Comparison of ENCODE assay signal across 9 cellular contexts in genomic region chr3:38084019-38084968, GRCh38. TPM values are rescaled to one million over a fixed set of nuclear protein-coding genes. Genes with fewer than 3 reads are reported as not detected.
DNase-seq lines count a peak whose midpoint lies in the region; ATAC-seq, FAIRE-seq and TF ChIP-seq lines count a peak whose summit lies in the region.
"Had no signal": no experiment of that assay in that cellular context is flagged by ENCODE, and none has a peak within 500 bp of the region (broad histone marks: within the 10 kb centered on the region; RNA-seq: fewer than 3 reads in every experiment).

No MANE protein-coding gene starts in this region.

- H3K9me3 Mint-ChIP-seq in Caco-2 (ENCODE audit: unreplicated experiment) (peaks cover 21% of the 10 kb centered on the region), naive B cell (peaks cover 8 to 22% (median 14%) of the 10 kb centered on the region in 7 donors), H9 (peaks cover 31 to 35% of the 10 kb centered on the region in 2 experiments)

- H3K9me1 ChIP-seq in K562 (ENCODE audit: control insufficient read depth, insufficient read depth, low read length) = peaks cover 2% of the 10 kb centered on the region

- H3K4me3 Mint-ChIP-seq in Caco-2 (ENCODE audit: unreplicated experiment) (peak overlapping the region; percentile 48), naive B cell (peak overlapping the region in 3 of 8 donors; percentile 19 to 84 (median 45)), H9 (peak overlapping the region in 1 of 2 experiments; percentile 12; a peak in 2 of 5 replicates)

- no peak overlapping the region for H3K18ac ChIP-seq in H9 (ENCODE audit: insufficient read length, low read depth, low read length)

- H3K4me3 ChIP-seq in Caco-2 (ENCODE audit: low read depth, low read length) = no peak overlapping the region
- no peak overlapping the region for H3K4me3 ChIP-seq in K562

- TF ChIP-seq EP300 in K562 (IDR thresholded peaks at IDR 0.05; ENCODE audit: low read length) = no peak

- DNase-seq in Caco-2 = peak; percentile 43 to 75
- peak; percentile 64 for DNase-seq in LoVo (ENCODE audit: low spot score)
- DNase-seq in K562 (ENCODE audit: extremely low read depth in 1 of 4, low spot score in 3 of 4) = peak in 2 of 4 experiments; percentile 35 to 46
- DNase-seq in naive B cell = peak; percentile 31
- DNase-seq in OCI-M1 (lab: John Stamatoyannopoulos, UW) = no peak
- DNase-seq in H9 = no peak
- no peak for DNase-seq in stimulated activated CD4-positive, alpha-beta T cell treated with anti-CD3 and anti-CD28 coated beads, Interleukin-2, amount 100 ng/mL, for 48 hours

- H3K36me3 Mint-ChIP-seq in Caco-2 (ENCODE audit: insufficient read depth, unreplicated experiment) = peaks cover 18% of the 10 kb centered on the region
- peaks cover 0 to 10% of the 10 kb centered on the region in 2 donors for H3K36me3 Mint-ChIP-seq in naive B cell
- peaks cover 13 to 18% (median 18%) of the 10 kb centered on the region in 3 experiments for H3K36me3 Mint-ChIP-seq in H9 (ENCODE audit: insufficient read depth in 1 of 3, low read depth in 3 of 3)

- H3K79me1 ChIP-seq in H9 (ENCODE audit: insufficient read depth, low read depth, low read length, poor library complexity, severe bottlenecking) = no peaks in the 10 kb centered on the region

- 45% methylated on average over 14 of the region's 14 CpGs for WGBS in K562 (ENCODE audit: insufficient coverage, low coverage, missing lambda C conversion rate)
- no CpG with 5 or more reads among the region's 14 CpGs for WGBS in H9 (ENCODE audit: extremely low coverage, insufficient read length, low lambda C conversion rate)

- H3T11ph ChIP-seq in H9 (ENCODE audit: low read length) = no peak overlapping the region

- BruUV-seq in Caco-2 (replicated peaks; lab: Mats Ljungman, UMichigan) = no TSS peak
- BruUV-seq in K562 (replicated peaks; lab: Mats Ljungman, UMichigan) = no TSS peak

- CTCF ChIA-PET in Caco-2 (lab: Charles Lee) (no interaction called here), K562 (lab: Yijun Ruan, JAX; ENCODE audit: low intra/inter-chr PET ratio) (no interaction called here)

- H3K36me3 ChIP-seq in Caco-2 (ENCODE audit: control insufficient read depth, insufficient read depth, low read length) = no peaks in the 10 kb centered on the region
- no peaks in the 10 kb centered on the region for H3K36me3 ChIP-seq in K562 (ENCODE audit: control insufficient read depth, insufficient read depth, low read length)

- H3K9ac ChIP-seq in K562 (ENCODE audit: insufficient read depth in 1 of 2, low read depth in 2 of 2, low read length in 2 of 2) = no peak overlapping the region
- H3K9ac ChIP-seq in H9 (ENCODE audit: extremely low read depth, insufficient read length, low read length) = no peak overlapping the region

- H2AFZ ChIP-seq in K562 (ENCODE audit: low read depth, low read length) (no peak overlapping the region), H9 (ENCODE audit: low read length) (no peak overlapping the region)

- H3K56ac ChIP-seq in H9 (ENCODE audit: insufficient read length, low read depth, low read length) = no peak overlapping the region

- H3K27ac Mint-ChIP-seq in Caco-2 (ENCODE audit: unreplicated experiment) (peak overlapping the region; percentile 83), naive B cell (peak overlapping the region; percentile 18 to 94 (median 84)), H9 (peak overlapping the region in 1 of 3 experiments; percentile 1; a peak in 1 of 7 replicates)

- no peak overlapping the region for H2BK20ac ChIP-seq in H9 (ENCODE audit: low read depth, low read length, poor library complexity, severe bottlenecking)

- ATAC-seq in K562 (peak; percentile 79), naive B cell (ENCODE audit: low read depth in 2 of 2) (peak; percentile 43 to 65), HG02623 (IDR thresholded peaks at IDR 0.05; ENCODE audit: unreplicated experiment) (no peak)

- H2AK5ac ChIP-seq in H9 (ENCODE audit: insufficient read length, low read length) = no peak overlapping the region

- peak; percentile 29 for FAIRE-seq in K562 (lab: Jason Lieb, UNC)

- H2BK120ac ChIP-seq in H9 (ENCODE audit: low read depth, low read length, poor library complexity, severe bottlenecking) = no peak overlapping the region

- H4K5ac ChIP-seq in H9 (ENCODE audit: insufficient read length, low read depth, low read length) = no peak overlapping the region

- TF ChIP-seq RAD21 in K562 (CRISPR knock-in tag; conservative IDR thresholded peaks at IDR 0.05 in 1 of 2, IDR thresholded peaks at IDR 0.05 in 1 of 2) = no peak

- H3K4me1 ChIP-seq in Caco-2 = no peaks in the 10 kb centered on the region
- H3K4me1 ChIP-seq in K562 (replicated peaks in 1 of 2; ENCODE audit: control insufficient read depth in 2 of 2, insufficient read depth in 2 of 2, low read length in 2 of 2) = no peaks in the 10 kb centered on the region
- no peaks in the 10 kb centered on the region for H3K4me1 ChIP-seq in H9 (ENCODE audit: insufficient read depth, low read length)

- H2BK12ac ChIP-seq in H9 (ENCODE audit: insufficient read length, low read depth, low read length) = no peak overlapping the region

- peaks cover 5% of the 10 kb centered on the region for H3K27me3 Mint-ChIP-seq in Caco-2 (ENCODE audit: insufficient read depth, unreplicated experiment)
- no peaks in the 10 kb centered on the region for H3K27me3 Mint-ChIP-seq in naive B cell
- peaks cover 7% of the 10 kb centered on the region for H3K27me3 Mint-ChIP-seq in H9 (ENCODE audit: low read depth)

- intact Hi-C loops in Caco-2 (cut with micrococcal nuclease; ENCODE audit: unreplicated experiment) (no loop called here), K562 (cut with micrococcal nuclease) (no loop called here)

- H4K8ac ChIP-seq in H9 (replicated peaks; ENCODE audit: insufficient read length, low read depth, low read length) = no peak overlapping the region

- H3K14ac ChIP-seq in H9 (ENCODE audit: insufficient read depth, low read length) = no peak overlapping the region

- H2BK5ac ChIP-seq in H9 (ENCODE audit: insufficient read length, low read length) = no peak overlapping the region

- TF ChIP-seq POLR2A in K562 (conservative IDR thresholded peaks at IDR 0.05) = no peak

- no peak overlapping the region for H3K23ac ChIP-seq in H9 (ENCODE audit: insufficient read length, low read depth, low read length)

- no peak overlapping the region for H4K91ac ChIP-seq in H9 (ENCODE audit: insufficient read length, low read depth, low read length)

- H3K23me2 ChIP-seq in H9 (ENCODE audit: insufficient read length, low read depth, low read length, poor library complexity, severe bottlenecking) = no peaks in the 10 kb centered on the region

- H3K4me2 ChIP-seq in K562 (ENCODE audit: insufficient read depth, low read length) (no peak overlapping the region), H9 (ENCODE audit: insufficient read depth, insufficient read length, low read length) (no peak overlapping the region)

- no peak overlapping the region for H3K27ac ChIP-seq in K562 (ENCODE audit: extremely low read depth, low read depth, low read length)
- no peak overlapping the region for H3K27ac ChIP-seq in H9 (ENCODE audit: insufficient read length, low read depth, low read length)

- no peak overlapping the region for H3K4ac ChIP-seq in H9 (ENCODE audit: low read depth, low read length)

- H3K79me2 ChIP-seq in K562 (ENCODE audit: control insufficient read depth, insufficient read depth, low read length) (no peaks in the 10 kb centered on the region), H9 (ENCODE audit: insufficient read depth, low read length) (no peaks in the 10 kb centered on the region)

- no peaks in the 10 kb centered on the region for H4K20me1 ChIP-seq in K562 (replicated peaks; ENCODE audit: control insufficient read depth, insufficient read depth, low read length)
- H4K20me1 ChIP-seq in H9 (ENCODE audit: control insufficient read depth, insufficient read depth, insufficient read length) = no peaks in the 10 kb centered on the region

- H3K4me1 Mint-ChIP-seq in Caco-2 (ENCODE audit: low read depth, unreplicated experiment) = peaks cover 11% of the 10 kb centered on the region
- peaks cover 0 to 11% (median 0%) of the 10 kb centered on the region in 3 donors for H3K4me1 Mint-ChIP-seq in naive B cell
- H3K4me1 Mint-ChIP-seq in H9 = peaks cover 9 to 12% of the 10 kb centered on the region in 2 experiments

- H3K27me3 ChIP-seq in Caco-2 (replicated peaks; ENCODE audit: control insufficient read depth, insufficient read depth, low read length) (no peaks in the 10 kb centered on the region), K562 (ENCODE audit: control insufficient read depth in 2 of 2, insufficient read depth in 2 of 2, low read length in 2 of 2) (peaks cover 12 to 19% of the 10 kb centered on the region in 2 experiments; a peak in 4 of 5 replicates), H9 (ENCODE audit: insufficient read depth, low read length) (no peaks in the 10 kb centered on the region; the same call in 1 of the 2 replicates)

- POLR2A ChIA-PET in Caco-2 (lab: Charles Lee) = no interaction called here
- POLR2A ChIA-PET in K562 (lab: Yijun Ruan, JAX) = interaction anchor here (0.6 to 1.0 kb wide), 5 partner anchors 10 to 574 kb away, joined by 3 to 4 read pairs (median 3); no protein-coding TSS in a partner anchor

- H3K9me3 ChIP-seq in Caco-2 = peaks cover 5% of the 10 kb centered on the region; the same call in 1 of the 2 replicates
- peaks cover 7% of the 10 kb centered on the region for H3K9me3 ChIP-seq in K562 (replicated peaks; ENCODE audit: control insufficient read depth, insufficient read depth, low read depth, low read length)
- peaks cover 6% of the 10 kb centered on the region for H3K9me3 ChIP-seq in H9 (ENCODE audit: control insufficient read depth, low read depth, low read length)

- TF ChIP-seq CTCF in Caco-2 (IDR thresholded peaks at IDR 0.05; ENCODE audit: insufficient read depth in 1 of 2, low read depth in 1 of 2, low read length in 1 of 2, severe bottlenecking in 1 of 2, unreplicated experiment in 1 of 2) (no peak), K562 (IDR thresholded peaks at IDR 0.05 in 2 of 3, conservative IDR thresholded peaks at IDR 0.05 in 1 of 3; ENCODE audit: insufficient read depth in 2 of 3, low read depth in 1 of 3, low read length in 3 of 3) (no peak), H9 (conservative IDR thresholded peaks at IDR 0.05) (no peak)

- no peak overlapping the region for H2BK15ac ChIP-seq in H9 (ENCODE audit: low read depth, low read length)

- in situ Hi-C loops in K562 (cut with MboI) = no loop called here

RNA-seq across cellular contexts. Expression of gene DLEC1, which starts 45.3 kb away (rescaled TPM):
- total RNA-seq in Caco-2 (2022) = 0.11 and 0.35 TPM in 2 replicates
- total RNA-seq in K562 (2011; cell fraction: chromatin; rRNA removed; ENCODE audit: low replicate concordance) = 0.12 TPM in 1 of 2 replicates, not detected in the other
- not detected in 2 replicates for total RNA-seq in K562 (2011; cell fraction: nucleolus; rRNA removed)
- total RNA-seq in K562 (2011; cell fraction: nucleoplasm; rRNA removed) = not detected in 2 replicates
- not detected in 2 replicates for total RNA-seq in K562 (2014; rRNA removed)
- total RNA-seq in K562 (2014; rRNA removed; fragmentation: Illumina TruSeq; extraction: Trizol) = not detected in 2 replicates
- not detected in 2 replicates for total RNA-seq in K562 (2015; rRNA removed; fragmentation: Illumina TruSeq; extraction: Trizol)
- total RNA-seq in K562 (2021) = 0.02 TPM in 1 of 2 replicates, not detected in the other
- not detected in 2 replicates for polyA plus RNA-seq in K562 (2011; rRNA removed)
- polyA plus RNA-seq in K562 (2011; cell fraction: cytosol; rRNA removed) = 0.01 TPM in 1 of 2 replicates, not detected in the other
- polyA plus RNA-seq in K562 (2011; cell fraction: nucleus; rRNA removed) = 0.06 and 0.18 TPM in 2 replicates
- polyA plus RNA-seq in K562 (2012) = 0.10 and 0.18 TPM in 2 replicates
- not detected in 2 replicates for polyA plus RNA-seq in K562 (2014; fragmentation: Illumina TruSeq; extraction: Trizol)
- under 1 TPM; 0.07 to 0.08 TPM for polyA plus RNA-seq in K562 (2014; fragmentation: Nextera tagmentation; extraction: Ambion mirVana)
- polyA plus RNA-seq in K562 (2014; rRNA removed) = not detected in 2 replicates
- not detected in 2 replicates for polyA minus RNA-seq in K562 (2011; rRNA and poly(A)+ RNA removed)
- not detected in 2 replicates for polyA minus RNA-seq in K562 (2011; cell fraction: cytosol; rRNA and poly(A)+ RNA removed)
- not detected in 2 replicates for polyA minus RNA-seq in K562 (2011; cell fraction: nucleus; rRNA and poly(A)+ RNA removed)
- polyA plus RNA-seq in naive B cell (ENCODE audit: low read depth in 6 of 6) = under 1 TPM in 4 of 6 donors, not detected in 2; 0.09 to 0.50 (median 0.30) TPM
- 2.0 and 2.1 TPM in 2 replicates for total RNA-seq in H9 (2021)
- total RNA-seq: glomerular endothelial cell had no signal

RNA-seq across cellular contexts. Expression of gene ACAA1, which starts 52.6 kb away (rescaled TPM):
- 127 and 139 TPM in 2 replicates for total RNA-seq in Caco-2 (2022)
- total RNA-seq in K562 (2011; cell fraction: chromatin; rRNA removed; ENCODE audit: low replicate concordance) = 89.1 and 251 TPM in 2 replicates
- total RNA-seq in K562 (2011; cell fraction: nucleolus; rRNA removed) = 210 and 237 TPM in 2 replicates
- total RNA-seq in K562 (2011; cell fraction: nucleoplasm; rRNA removed) = 121 and 146 TPM in 2 replicates
- total RNA-seq in K562 (2014; rRNA removed) = 55.0 and 66.3 TPM in 2 replicates
- 23.6 and 34.5 TPM in 2 replicates for total RNA-seq in K562 (2014; rRNA removed; fragmentation: Illumina TruSeq; extraction: Trizol)
- total RNA-seq in K562 (2015; rRNA removed; fragmentation: Illumina TruSeq; extraction: Trizol) = 53.5 and 62.3 TPM in 2 replicates
- 66.8 and 67.9 TPM in 2 replicates for total RNA-seq in K562 (2021)
- 60.2 and 92.0 TPM in 2 replicates for polyA plus RNA-seq in K562 (2011; rRNA removed)
- 63.6 and 69.7 TPM in 2 replicates for polyA plus RNA-seq in K562 (2011; cell fraction: cytosol; rRNA removed)
- 347 and 373 TPM in 2 replicates for polyA plus RNA-seq in K562 (2011; cell fraction: nucleus; rRNA removed)
- 60.7 and 67.7 TPM in 2 replicates for polyA plus RNA-seq in K562 (2012)
- polyA plus RNA-seq in K562 (2014; fragmentation: Illumina TruSeq; extraction: Trizol) = 54.5 and 57.2 TPM in 2 replicates
- polyA plus RNA-seq in K562 (2014; fragmentation: Nextera tagmentation; extraction: Ambion mirVana) = 1 to 10 TPM; 4.0 to 7.9 TPM
- polyA plus RNA-seq in K562 (2014; rRNA removed) = 88.9 and 96.0 TPM in 2 replicates
- polyA minus RNA-seq in K562 (2011; rRNA and poly(A)+ RNA removed) = 66.3 and 72.1 TPM in 2 replicates
- 31.5 and 38.0 TPM in 2 replicates for polyA minus RNA-seq in K562 (2011; cell fraction: cytosol; rRNA and poly(A)+ RNA removed)
- polyA minus RNA-seq in K562 (2011; cell fraction: nucleus; rRNA and poly(A)+ RNA removed) = 111 and 182 TPM in 2 replicates
- polyA plus RNA-seq in naive B cell (ENCODE audit: low read depth in 6 of 6) = 10 to 100 TPM; 44.3 to 62.4 (median 52.0) TPM
- total RNA-seq in H9 (2021) = 41.9 and 44.3 TPM in 2 replicates

RNA-seq across cellular contexts. Expression of gene MYD88, which starts 54.2 kb away (rescaled TPM):
- total RNA-seq in Caco-2 (2022) (21.2 and 22.3 TPM in 2 replicates), K562 (2014; rRNA removed) (13.3 and 25.3 TPM in 2 replicates), K562 (2014; rRNA removed; fragmentation: Illumina TruSeq; extraction: Trizol) (3.2 and 3.3 TPM in 2 replicates), K562 (2015; rRNA removed; fragmentation: Illumina TruSeq; extraction: Trizol) (4.1 and 5.0 TPM in 2 replicates), K562 (2021) (33.0 and 33.1 TPM in 2 replicates), H9 (2021) (33.4 and 34.2 TPM in 2 replicates)
- 14.4 and 29.3 TPM in 2 replicates for total RNA-seq in K562 (2011; cell fraction: chromatin; rRNA removed; ENCODE audit: low replicate concordance)
- 19.7 and 21.7 TPM in 2 replicates for total RNA-seq in K562 (2011; cell fraction: nucleolus; rRNA removed)
- total RNA-seq in K562 (2011; cell fraction: nucleoplasm; rRNA removed) = 17.0 and 17.3 TPM in 2 replicates
- polyA plus RNA-seq in K562 (2011; rRNA removed) (37.6 and 37.8 TPM in 2 replicates), K562 (2014; fragmentation: Illumina TruSeq; extraction: Trizol) (39.2 and 47.3 TPM in 2 replicates), K562 (2014; fragmentation: Nextera tagmentation; extraction: Ambion mirVana) (10 to 100 TPM; 19.5 to 37.7 TPM), K562 (2014; rRNA removed) (27.6 and 37.7 TPM in 2 replicates), naive B cell (ENCODE audit: low read depth in 6 of 6) (100 to 1,000 TPM in 3 of 6 donors, 10 to 100 TPM in 3; 82.4 to 136 (median 102) TPM)
- polyA plus RNA-seq in K562 (2011; cell fraction: cytosol; rRNA removed) = 45.5 and 50.8 TPM in 2 replicates
- polyA plus RNA-seq in K562 (2011; cell fraction: nucleus; rRNA removed) = 61.3 and 86.0 TPM in 2 replicates
- polyA plus RNA-seq in K562 (2012) = 32.0 and 43.5 TPM in 2 replicates
- 29.7 and 37.4 TPM in 2 replicates for polyA minus RNA-seq in K562 (2011; rRNA and poly(A)+ RNA removed)
- 21.7 and 26.8 TPM in 2 replicates for polyA minus RNA-seq in K562 (2011; cell fraction: cytosol; rRNA and poly(A)+ RNA removed)
- 24.2 and 32.2 TPM in 2 replicates for polyA minus RNA-seq in K562 (2011; cell fraction: nucleus; rRNA and poly(A)+ RNA removed)

RNA-seq across cellular contexts. Expression of gene PLCD1, which starts 54.9 kb away (rescaled TPM):
- 7.9 and 9.7 TPM in 2 replicates for total RNA-seq in Caco-2 (2022)
- 283 and 655 TPM in 2 replicates for total RNA-seq in K562 (2011; cell fraction: chromatin; rRNA removed; ENCODE audit: low replicate concordance)
- 463 and 540 TPM in 2 replicates for total RNA-seq in K562 (2011; cell fraction: nucleolus; rRNA removed)
- 244 and 351 TPM in 2 replicates for total RNA-seq in K562 (2011; cell fraction: nucleoplasm; rRNA removed)
- 152 and 190 TPM in 2 replicates for total RNA-seq in K562 (2014; rRNA removed)
- 60.7 and 88.3 TPM in 2 replicates for total RNA-seq in K562 (2014; rRNA removed; fragmentation: Illumina TruSeq; extraction: Trizol)
- 47.5 and 50.1 TPM in 2 replicates for total RNA-seq in K562 (2015; rRNA removed; fragmentation: Illumina TruSeq; extraction: Trizol)
- 149 and 161 TPM in 2 replicates for total RNA-seq in K562 (2021)
- polyA plus RNA-seq in K562 (2011; rRNA removed) = 209 and 284 TPM in 2 replicates
- polyA plus RNA-seq in K562 (2011; cell fraction: cytosol; rRNA removed) = 214 and 249 TPM in 2 replicates
- polyA plus RNA-seq in K562 (2011; cell fraction: nucleus; rRNA removed) = 1,089 and 1,150 TPM in 2 replicates
- polyA plus RNA-seq in K562 (2012) = 67.9 and 83.7 TPM in 2 replicates
- 135 and 145 TPM in 2 replicates for polyA plus RNA-seq in K562 (2014; fragmentation: Illumina TruSeq; extraction: Trizol)
- polyA plus RNA-seq in K562 (2014; fragmentation: Nextera tagmentation; extraction: Ambion mirVana) = 10 to 100 TPM in 1 of 2 experiments, 1 to 10 TPM in 1; 5.4 to 11.0 TPM
- 116 and 140 TPM in 2 replicates for polyA plus RNA-seq in K562 (2014; rRNA removed)
- polyA minus RNA-seq in K562 (2011; rRNA and poly(A)+ RNA removed) = 191 and 192 TPM in 2 replicates
- 144 and 183 TPM in 2 replicates for polyA minus RNA-seq in K562 (2011; cell fraction: cytosol; rRNA and poly(A)+ RNA removed)
- polyA minus RNA-seq in K562 (2011; cell fraction: nucleus; rRNA and poly(A)+ RNA removed) = 158 and 240 TPM in 2 replicates
- 1 to 10 TPM in 5 of 6 donors, not detected in 1; 1.9 to 4.1 (median 2.6) TPM for polyA plus RNA-seq in naive B cell (ENCODE audit: low read depth in 6 of 6)
- total RNA-seq in H9 (2021) = 27.1 and 36.9 TPM in 2 replicates

Comparison
In these comparisons a context has a peak if more than half of its experiments do, and no peak if none do; other contexts are left out.
1. DNase-seq: peak in Caco-2 (2 of 2), LoVo (single experiment) and naive B cell (single experiment); none in OCI-M1 (single experiment), H9 (single experiment) and stimulated activated CD4-positive, alpha-beta T cell treated with anti-CD3 and anti-CD28 coated beads, Interleukin-2, amount 100 ng/mL, for 48 hours (0 of 2).